ENCODE assay signal across 9 cellular contexts in genomic region chr11:110711448-110711775, GRCh38. TPM values are rescaled to one million over a fixed set of nuclear protein-coding genes. Genes with fewer than 3 reads are reported as not detected.
DNase-seq lines count a peak whose midpoint lies in the region; ATAC-seq and TF ChIP-seq lines count a peak whose summit lies in the region.
"Had no signal": no experiment of that assay in that cellular context is flagged by ENCODE, and none has a peak within 500 bp of the region (broad histone marks: within the 10 kb centered on the region; RNA-seq: fewer than 3 reads in every experiment).

No MANE protein-coding gene starts in this region.

- ATAC-seq in body of pancreas, result no peak
- ATAC-seq in GM21381 (IDR thresholded peaks at IDR 0.05; ENCODE audit: unreplicated experiment), result no peak

- H3K27ac Mint-ChIP-seq in activated naive CD4-positive, alpha-beta T cell treated with anti-CD3 and anti-CD28 coated beads, Interleukin-2, amount 10 ng/mL, durations not matched to agents 7 days and 5 days, result no peak overlapping the region
- no peak overlapping the region for H3K27ac Mint-ChIP-seq in type B pancreatic cell

- H3K4me1 Mint-ChIP-seq in activated naive CD4-positive, alpha-beta T cell treated with anti-CD3 and anti-CD28 coated beads, Interleukin-2, amount 10 ng/mL, durations not matched to agents 7 days and 5 days, result peaks cover 15% of the 10 kb centered on the region
- peaks cover 13% of the 10 kb centered on the region for H3K4me1 Mint-ChIP-seq in type B pancreatic cell (ENCODE audit: unreplicated experiment)

- H3K9me3 ChIP-seq in body of pancreas (no peaks in the 10 kb centered on the region), mesodermal cell (ENCODE audit: control insufficient read depth, low read length) (no peaks in the 10 kb centered on the region)

- H3K4me3 ChIP-seq in body of pancreas (peak overlapping the region; percentile 2 to 40), mesodermal cell (ENCODE audit: extremely low read depth, insufficient read depth, low read length, poor library complexity, severe bottlenecking) (peak overlapping the region; percentile 50)

- H3K27ac ChIP-seq in body of pancreas (no peak overlapping the region), mesodermal cell (ENCODE audit: low read depth, low read length, severe bottlenecking) (no peak overlapping the region)

- TF ChIP-seq POLR2A in body of pancreas (IDR thresholded peaks at IDR 0.05), result no peak

- H3K36me3 ChIP-seq in body of pancreas (replicated peaks in 1 of 2; ENCODE audit: insufficient read depth in 1 of 2, low read depth in 2 of 2) (no peaks in the 10 kb centered on the region), mesodermal cell (ENCODE audit: control insufficient read depth, insufficient read depth, low read length) (no peaks in the 10 kb centered on the region)

- H3K4me3 Mint-ChIP-seq in activated naive CD4-positive, alpha-beta T cell treated with anti-CD3 and anti-CD28 coated beads, Interleukin-2, amount 10 ng/mL, durations not matched to agents 7 days and 5 days, result peak overlapping the region; percentile 59
- H3K4me3 Mint-ChIP-seq in type B pancreatic cell, result peak overlapping the region; percentile 85

- CTCF ChIA-PET in activated naive CD4-positive, alpha-beta T cell treated with anti-CD3 and anti-CD28 coated beads, Interleukin-2, amount 10 ng/mL, durations not matched to agents 7 days and 5 days (lab: Charles Lee), result no interaction called here

- 2 to 3% methylated on average over 11 to 24 of the region's 24 CpGs for WGBS in body of pancreas, 2 donors
- WGBS in mesodermal cell (ENCODE audit: insufficient coverage in 2 of 2), 2 experiments, result 0 to 2% methylated on average over 11 to 20 of the region's 24 CpGs

- TF ChIP-seq CTCF in body of pancreas (IDR thresholded peaks at IDR 0.05), result no peak
- TF ChIP-seq CTCF in type B pancreatic cell (conservative IDR thresholded peaks at IDR 0.05), result no peak

- peaks cover 53% of the 10 kb centered on the region for H3K27me3 Mint-ChIP-seq in activated naive CD4-positive, alpha-beta T cell treated with anti-CD3 and anti-CD28 coated beads, Interleukin-2, amount 10 ng/mL, durations not matched to agents 7 days and 5 days
- peaks cover 62% of the 10 kb centered on the region for H3K27me3 Mint-ChIP-seq in type B pancreatic cell

- H3K9me3 Mint-ChIP-seq in activated naive CD4-positive, alpha-beta T cell treated with anti-CD3 and anti-CD28 coated beads, Interleukin-2, amount 10 ng/mL, durations not matched to agents 7 days and 5 days, result no peaks in the 10 kb centered on the region
- H3K9me3 Mint-ChIP-seq in type B pancreatic cell, result no peaks in the 10 kb centered on the region

- peaks cover 0 to 12% of the 10 kb centered on the region in 2 donors for H3K27me3 ChIP-seq in body of pancreas

- DNase-seq in activated naive CD4-positive, alpha-beta T cell treated with anti-CD3 and anti-CD28 coated beads, Interleukin-2, amount 10 ng/mL, durations not matched to agents 7 days and 5 days, result no peak
- DNase-seq in activated naive CD4-positive, alpha-beta T cell treated with Interleukin-2 at 50 U/mL for 16 hours, result no peak
- DNase-seq in body of pancreas, result no peak
- DNase-seq in type B pancreatic cell (ENCODE audit: extremely low spot score, unreplicated experiment), result no peak
- DNase-seq in kidney tubule cell (ENCODE audit: low spot score), result no peak
- DNase-seq in NCI-H1436 (lab: John Stamatoyannopoulos, UW), result no peak

- H3K36me3 Mint-ChIP-seq in activated naive CD4-positive, alpha-beta T cell treated with anti-CD3 and anti-CD28 coated beads, Interleukin-2, amount 10 ng/mL, durations not matched to agents 7 days and 5 days, result no peaks in the 10 kb centered on the region
- H3K36me3 Mint-ChIP-seq in type B pancreatic cell, result no peaks in the 10 kb centered on the region

- peaks cover 26% of the 10 kb centered on the region for H3K4me1 ChIP-seq in body of pancreas
- H3K4me1 ChIP-seq in mesodermal cell (ENCODE audit: control insufficient read depth, insufficient read depth, low read length, poor library complexity, severe bottlenecking), result peaks cover 3% of the 10 kb centered on the region

- intact Hi-C loops in body of pancreas (cut with DNase I), result no loop called here

RNA-seq across cellular contexts. Expression of gene ARHGAP20, which starts 0.8 kb away (rescaled TPM):
- total RNA-seq in body of pancreas (1 to 10 TPM in 1 of 2 donors, under 1 TPM in 1; 0.52 to 1.3 TPM), type B pancreatic cell (ENCODE audit: low replicate concordance) (2.2 and 5.1 TPM in 2 replicates)
- polyA plus RNA-seq in mesodermal cell (2013, experiment 1 of 2), result 0.07 TPM
- 0.15 TPM for polyA plus RNA-seq in mesodermal cell (2013, experiment 2 of 2)
- total RNA-seq: SK-MEL-5 had no signal
